Comparison of ENCODE assay signal across 9 cellular contexts in genomic region chr10:119817991-119818888, GRCh38. TPM values are rescaled to one million over a fixed set of nuclear protein-coding genes. Genes with fewer than 3 reads are reported as not detected.
DNase-seq lines count a peak whose midpoint lies in the region; ATAC-seq and TF ChIP-seq lines count a peak whose summit lies in the region.
"Had no signal": no experiment of that assay in that cellular context is flagged by ENCODE, and none has a peak within 500 bp of the region (broad histone marks: within the 10 kb centered on the region; RNA-seq: fewer than 3 reads in every experiment).

No MANE protein-coding gene starts in this region.

- TF ChIP-seq EP300 in esophagus muscularis mucosa (IDR thresholded peaks at IDR 0.05) = no peak

- peaks cover 2% of the 10 kb centered on the region for H3K4me1 Mint-ChIP-seq in activated naive CD4-positive, alpha-beta T cell treated with anti-CD3 and anti-CD28 coated beads for 36 hours (ENCODE audit: low read depth)
- H3K4me1 Mint-ChIP-seq in memory B cell = peaks cover 5% of the 10 kb centered on the region
- H3K4me1 Mint-ChIP-seq: central memory CD8-positive, alpha-beta T cell had no signal

- CTCF ChIA-PET in activated naive CD4-positive, alpha-beta T cell treated with anti-CD3 and anti-CD28 coated beads for 36 hours (lab: Charles Lee) = no interaction called here

- no peak overlapping the region for H3K27ac Mint-ChIP-seq in activated naive CD4-positive, alpha-beta T cell treated with anti-CD3 and anti-CD28 coated beads for 36 hours
- no peak overlapping the region for H3K27ac Mint-ChIP-seq in memory B cell

- no peaks in the 10 kb centered on the region for H3K9me3 Mint-ChIP-seq in activated naive CD4-positive, alpha-beta T cell treated with anti-CD3 and anti-CD28 coated beads for 36 hours
- H3K9me3 Mint-ChIP-seq in memory B cell = no peaks in the 10 kb centered on the region
- H3K9me3 Mint-ChIP-seq: central memory CD8-positive, alpha-beta T cell had no signal

- TF ChIP-seq CTCF in esophagus muscularis mucosa (IDR thresholded peaks at IDR 0.05) = peak in 1 of 3 experiments; percentile 5

- ATAC-seq in memory B cell (ENCODE audit: low read depth) = peak; percentile 31
- ATAC-seq in HG03565 (IDR thresholded peaks at IDR 0.05; ENCODE audit: unreplicated experiment) = no peak
- ATAC-seq in GM18867 (IDR thresholded peaks at IDR 0.05; ENCODE audit: unreplicated experiment) = no peak
- ATAC-seq in HG03039 (IDR thresholded peaks at IDR 0.05; ENCODE audit: unreplicated experiment) = no peak

- peaks cover 5 to 25% (median 16%) of the 10 kb centered on the region in 4 donors for H3K4me1 ChIP-seq in esophagus muscularis mucosa

- H3K4me3 Mint-ChIP-seq in activated naive CD4-positive, alpha-beta T cell treated with anti-CD3 and anti-CD28 coated beads for 36 hours = no peak overlapping the region
- no peak overlapping the region for H3K4me3 Mint-ChIP-seq in memory B cell
- H3K4me3 Mint-ChIP-seq: central memory CD8-positive, alpha-beta T cell had no signal

- H3K4me3 ChIP-seq in esophagus muscularis mucosa = peak overlapping the region; percentile 42 to 56 (median 45)

- H3K9me3 ChIP-seq in esophagus muscularis mucosa = no peaks in the 10 kb centered on the region

- no peak for TF ChIP-seq POLR2A in esophagus muscularis mucosa (IDR thresholded peaks at IDR 0.05; ENCODE audit: low read depth)

- H3K27ac ChIP-seq in esophagus muscularis mucosa (replicated peaks in 1 of 4) = peak overlapping the region; percentile 21 to 52 (median 30)

- peaks cover 4 to 42% (median 33%) of the 10 kb centered on the region in 4 donors for H3K36me3 ChIP-seq in esophagus muscularis mucosa

- 59% methylated on average over 39 of the region's 84 CpGs for WGBS in esophagus muscularis mucosa

- no peaks in the 10 kb centered on the region for H3K27me3 Mint-ChIP-seq in activated naive CD4-positive, alpha-beta T cell treated with anti-CD3 and anti-CD28 coated beads for 36 hours (ENCODE audit: low read depth)
- H3K27me3 Mint-ChIP-seq in memory B cell = no peaks in the 10 kb centered on the region
- H3K27me3 Mint-ChIP-seq: central memory CD8-positive, alpha-beta T cell had no signal

- intact Hi-C loops in activated naive CD4-positive, alpha-beta T cell treated with anti-CD3 and anti-CD28 coated beads for 36 hours (cut with micrococcal nuclease) = no loop called here
- intact Hi-C loops in esophagus muscularis mucosa (cut with DNase I) = no loop called here

- no peaks in the 10 kb centered on the region for H3K27me3 ChIP-seq in esophagus muscularis mucosa

- peaks cover 16% of the 10 kb centered on the region for H3K36me3 Mint-ChIP-seq in activated naive CD4-positive, alpha-beta T cell treated with anti-CD3 and anti-CD28 coated beads for 36 hours (ENCODE audit: low read depth)
- peaks cover 22% of the 10 kb centered on the region for H3K36me3 Mint-ChIP-seq in memory B cell

- DNase-seq in activated naive CD4-positive, alpha-beta T cell treated with anti-CD3 and anti-CD28 coated beads for 36 hours = peak; percentile 9
- no peak for DNase-seq in activated naive CD4-positive, alpha-beta T cell treated with anti-CD3 and anti-CD28 coated beads, Interleukin-2, amount 50 U/mL, for 16 hours
- DNase-seq in esophagus muscularis mucosa (ENCODE audit: extremely low spot score) (no peak), memory B cell (ENCODE audit: low spot score in 2 of 2) (peak in 1 of 2 donors; percentile 4), ureter (ENCODE audit: low spot score) (peak; percentile 74)

RNA-seq across cellular contexts. Expression of gene MCMBP, which starts 54.4 kb away (rescaled TPM):
- 10 to 100 TPM; 76.9 to 77.7 TPM for total RNA-seq in activated naive CD4-positive, alpha-beta T cell treated with anti-CD3 and anti-CD28 coated beads for 36 hours
- total RNA-seq in esophagus muscularis mucosa (10 to 100 TPM; 47.3 to 77.2 (median 52.3) TPM), ureter (48.9 TPM)

Comparison
In these comparisons a context has a peak if more than half of its experiments do, and no peak if none do; other contexts are left out.
1. DNase-seq: peak in activated naive CD4-positive, alpha-beta T cell treated with anti-CD3 and anti-CD28 coated beads for 36 hours (single experiment) and ureter (single experiment); none in activated naive CD4-positive, alpha-beta T cell treated with anti-CD3 and anti-CD28 coated beads, Interleukin-2, amount 50 U/mL, for 16 hours (single experiment) and esophagus muscularis mucosa (single experiment).